In genomic region chr1:31266547-31266946, GRCh38 we compare ENCODE assay signal across 19 cellular contexts. TPM values are rescaled to one million over a fixed set of nuclear protein-coding genes. Genes with fewer than 3 reads are reported as not detected.
"Had no signal": no experiment of that assay in that cellular context is flagged by ENCODE, and none has a peak within 500 bp of the region (broad histone marks: within the 10 kb centered on the region; RNA-seq: fewer than 3 reads in every experiment).

No MANE protein-coding gene starts in this region.

- H3K4me3 ChIP-seq: body of pancreas, coronary artery, gastroesophageal sphincter, heart right ventricle, lung, tibial artery had no signal

- H3K27me3 ChIP-seq: body of pancreas, gastroesophageal sphincter, heart right ventricle, tibial artery had no signal

- ATAC-seq: activated T-helper 17 cell treated with anti-CD3 and anti-CD28 coated beads, Interleukin-2, amount 50 U/mL, for 72 hours; body of pancreas; gastroesophageal sphincter; heart right ventricle; natural killer cell; T-cell had no signal

- H3K9me3 ChIP-seq: body of pancreas, gastroesophageal sphincter, heart right ventricle, tibial artery had no signal

- H3K27ac ChIP-seq: body of pancreas, coronary artery, heart right ventricle, tibial artery had no signal

- FAIRE-seq: endometrium had no signal

- DNase-seq: activated B cell treated with CpG ODN at 0.5 μM for 24 hours; activated CD4-positive, alpha-beta memory T cell treated with anti-CD3 and anti-CD28 coated beads, Interleukin-2, amount 10 ng/mL, durations not matched to agents 7 days and 5 days; activated CD4-positive, alpha-beta T cell treated with anti-CD3 and anti-CD28 coated beads for 4 hours; activated naive CD4-positive, alpha-beta T cell; activated naive CD8-positive, alpha-beta T cell treated with anti-CD3 and anti-CD28 coated beads for 36 hours; activated T-cell treated with anti-CD3 and anti-CD28 coated beads, Interleukin-2, amount 50 U/mL, for 1 hour; body of pancreas; heart right ventricle; natural killer cell; stimulated activated CD4-positive, alpha-beta T cell treated with anti-CD3 and anti-CD28 coated beads, Interleukin-2, amount 100 ng/mL, for 24 hours; stimulated activated naive CD4-positive, alpha-beta T cell treated with Interleukin-2 at 50 U/mL for 16 hours; T-cell; tibial artery had no signal

RNA-seq across cellular contexts. Expression of gene NKAIN1, which starts 26.9 kb away (rescaled TPM):
- total RNA-seq: activated B cell treated with CpG ODN at 0.5 μM for 24 hours; activated CD4-positive, alpha-beta memory T cell treated with anti-CD3 and anti-CD28 coated beads, Interleukin-2, amount 10 ng/mL, durations not matched to agents 7 days and 5 days; activated naive CD8-positive, alpha-beta T cell treated with anti-CD3 and anti-CD28 coated beads for 36 hours; activated T-helper 17 cell treated with anti-CD3 and anti-CD28 coated beads, Interleukin-2, amount 50 U/mL, for 72 hours; body of pancreas; gastroesophageal sphincter; lung; natural killer cell; subcutaneous adipose tissue had no signal
